ENCODE assay signal across 32 cellular contexts in genomic region chr7:26477381-26477780, GRCh38.
"Had no signal": no experiment of that assay in that cellular context is flagged by ENCODE, and none has a peak within 500 bp of the region (broad histone marks: within the 10 kb centered on the region; RNA-seq: fewer than 3 reads in every experiment).

No MANE protein-coding gene starts in this region.

- H3K36me3 ChIP-seq: ascending aorta, brain microvascular endothelial cell, gastrocnemius medialis, heart left ventricle had no signal

- H3K27me3 Mint-ChIP-seq: dendritic cell treated with granulocyte-macrophage colony-stimulating factor and Interleukin-4, amounts not matched to agents 40 ng/mL and 50 ng/mL, for 4 days had no signal

- H3K4me3 ChIP-seq: ascending aorta, coronary artery, dorsolateral prefrontal cortex, gastrocnemius medialis, heart left ventricle had no signal

- DNase-seq: activated CD4-positive, alpha-beta memory T cell treated with anti-CD3 and anti-CD28 coated beads, Interleukin-2, amount 10 ng/mL, durations not matched to agents 7 days and 5 days; activated CD4-positive, alpha-beta T cell treated with anti-CD3 and anti-CD28 coated beads for 1 hour; activated CD4-positive, alpha-beta T cell treated with anti-CD3 and anti-CD28 coated beads for 4 hours; activated CD4-positive, alpha-beta T cell treated with anti-CD3 and anti-CD28 coated beads, Interleukin-2, amount 10 ng/mL, durations not matched to agents 7 days and 5 days; activated CD4-positive, alpha-beta T cell treated with anti-CD3 and anti-CD28 coated beads, Interleukin-2, amount 50 U/mL, for 4 hours; activated CD8-positive, alpha-beta memory T cell treated with anti-CD3 and anti-CD28 coated beads, Interleukin-2, amount 50 U/mL, for 48 hours; activated gamma-delta T cell; activated naive CD4-positive, alpha-beta T cell; activated naive CD4-positive, alpha-beta T cell treated with anti-CD3 and anti-CD28 coated beads, Interleukin-2, amount 10 ng/mL, durations not matched to agents 7 days and 5 days; activated naive CD8-positive, alpha-beta T cell treated with anti-CD3 and anti-CD28 coated beads, Interleukin-2, amount 10 ng/mL, durations not matched to agents 7 days and 5 days; activated T-cell treated with anti-CD3 and anti-CD28 coated beads for 4 hours; activated T-cell treated with anti-CD3 and anti-CD28 coated beads, Interleukin-2, amount 50 U/mL, for 24 hours; activated T-cell treated with anti-CD3 and anti-CD28 coated beads, Interleukin-2, amount 50 U/mL, for 72 hours; brain microvascular endothelial cell; dorsolateral prefrontal cortex; effector memory CD4-positive, alpha-beta T cell; endodermal cell; foreskin keratinocyte; gastrocnemius medialis; glutamatergic neuron; heart left ventricle; T-helper 1 cell; T-helper 17 cell; T1000 had no signal

- H3K9me3 Mint-ChIP-seq: activated CD4-positive, alpha-beta memory T cell treated with anti-CD3 and anti-CD28 coated beads, Interleukin-2, amount 10 ng/mL, durations not matched to agents 7 days and 5 days; activated CD4-positive, alpha-beta T cell treated with anti-CD3 and anti-CD28 coated beads, Interleukin-2, amount 10 ng/mL, durations not matched to agents 7 days and 5 days; activated naive CD4-positive, alpha-beta T cell treated with anti-CD3 and anti-CD28 coated beads, Interleukin-2, amount 10 ng/mL, durations not matched to agents 7 days and 5 days; activated naive CD4-positive, alpha-beta T cell treated with anti-CD3 and anti-CD28 coated beads, Interleukin-2, amount 50 U/mL, for 72 hours; activated naive CD8-positive, alpha-beta T cell treated with anti-CD3 and anti-CD28 coated beads, Interleukin-2, amount 10 ng/mL, durations not matched to agents 7 days and 5 days; activated T-cell treated with anti-CD3 and anti-CD28 coated beads, Interleukin-2, amount 50 U/mL, for 24 hours; activated T-cell treated with anti-CD3 and anti-CD28 coated beads, Interleukin-2, amount 50 U/mL, for 72 hours; central memory CD8-positive, alpha-beta T cell; dendritic cell treated with granulocyte-macrophage colony-stimulating factor and Interleukin-4, amounts not matched to agents 40 ng/mL and 50 ng/mL, for 4 days; endodermal cell; T-helper 2 cell treated with Interferon-gamma antibody and Interleukin-4, amounts not matched to agents 5 μg/mL and 100 μg/mL, for 36 hours; WTC11 had no signal

- H3K27me3 ChIP-seq: ascending aorta, brain microvascular endothelial cell, gastrocnemius medialis had no signal

- H3K36me3 Mint-ChIP-seq: activated naive CD4-positive, alpha-beta T cell treated with anti-CD3 and anti-CD28 coated beads, Interleukin-2, amount 10 ng/mL, durations not matched to agents 7 days and 5 days; activated naive CD4-positive, alpha-beta T cell treated with anti-CD3 and anti-CD28 coated beads, Interleukin-2, amount 50 U/mL, for 72 hours; activated naive CD8-positive, alpha-beta T cell treated with anti-CD3 and anti-CD28 coated beads, Interleukin-2, amount 10 ng/mL, durations not matched to agents 7 days and 5 days; WTC11 had no signal

- H3K27ac ChIP-seq: ascending aorta, brain microvascular endothelial cell, coronary artery, foreskin keratinocyte, gastrocnemius medialis, heart left ventricle, VCaP had no signal

- H3K4me1 ChIP-seq: ascending aorta, foreskin keratinocyte, gastrocnemius medialis, heart left ventricle had no signal

- H3K9me3 ChIP-seq: ascending aorta, gastrocnemius medialis, heart left ventricle had no signal

- H3K4me1 Mint-ChIP-seq: activated CD4-positive, alpha-beta memory T cell treated with anti-CD3 and anti-CD28 coated beads, Interleukin-2, amount 10 ng/mL, durations not matched to agents 7 days and 5 days; activated CD4-positive, alpha-beta T cell treated with anti-CD3 and anti-CD28 coated beads, Interleukin-2, amount 10 ng/mL, durations not matched to agents 7 days and 5 days; activated naive CD4-positive, alpha-beta T cell treated with anti-CD3 and anti-CD28 coated beads, Interleukin-2, amount 10 ng/mL, durations not matched to agents 7 days and 5 days; activated naive CD8-positive, alpha-beta T cell treated with anti-CD3 and anti-CD28 coated beads, Interleukin-2, amount 10 ng/mL, durations not matched to agents 7 days and 5 days; central memory CD8-positive, alpha-beta T cell; endodermal cell had no signal

- H3K27ac Mint-ChIP-seq: activated CD4-positive, alpha-beta memory T cell treated with anti-CD3 and anti-CD28 coated beads, Interleukin-2, amount 10 ng/mL, durations not matched to agents 7 days and 5 days; activated CD4-positive, alpha-beta T cell treated with anti-CD3 and anti-CD28 coated beads, Interleukin-2, amount 10 ng/mL, durations not matched to agents 7 days and 5 days; activated naive CD4-positive, alpha-beta T cell treated with anti-CD3 and anti-CD28 coated beads, Interleukin-2, amount 10 ng/mL, durations not matched to agents 7 days and 5 days; activated naive CD4-positive, alpha-beta T cell treated with anti-CD3 and anti-CD28 coated beads, Interleukin-2, amount 50 U/mL, for 72 hours; activated naive CD8-positive, alpha-beta T cell treated with anti-CD3 and anti-CD28 coated beads, Interleukin-2, amount 10 ng/mL, durations not matched to agents 7 days and 5 days; activated T-cell treated with anti-CD3 and anti-CD28 coated beads, Interleukin-2, amount 50 U/mL, for 24 hours; activated T-cell treated with anti-CD3 and anti-CD28 coated beads, Interleukin-2, amount 50 U/mL, for 72 hours; dendritic cell treated with granulocyte-macrophage colony-stimulating factor and Interleukin-4, amounts not matched to agents 40 ng/mL and 50 ng/mL, for 4 days; endodermal cell; T-helper 17 cell; T-helper 2 cell treated with Interferon-gamma antibody and Interleukin-4, amounts not matched to agents 5 μg/mL and 100 μg/mL, for 36 hours; WTC11 had no signal

- H3K4me3 Mint-ChIP-seq: activated CD4-positive, alpha-beta memory T cell treated with anti-CD3 and anti-CD28 coated beads, Interleukin-2, amount 10 ng/mL, durations not matched to agents 7 days and 5 days; activated CD4-positive, alpha-beta T cell treated with anti-CD3 and anti-CD28 coated beads, Interleukin-2, amount 10 ng/mL, durations not matched to agents 7 days and 5 days; activated naive CD4-positive, alpha-beta T cell treated with anti-CD3 and anti-CD28 coated beads, Interleukin-2, amount 10 ng/mL, durations not matched to agents 7 days and 5 days; activated naive CD8-positive, alpha-beta T cell treated with anti-CD3 and anti-CD28 coated beads, Interleukin-2, amount 10 ng/mL, durations not matched to agents 7 days and 5 days; activated T-cell treated with anti-CD3 and anti-CD28 coated beads, Interleukin-2, amount 50 U/mL, for 24 hours; activated T-cell treated with anti-CD3 and anti-CD28 coated beads, Interleukin-2, amount 50 U/mL, for 72 hours; central memory CD8-positive, alpha-beta T cell; dendritic cell treated with granulocyte-macrophage colony-stimulating factor and Interleukin-4, amounts not matched to agents 40 ng/mL and 50 ng/mL, for 4 days; endodermal cell; T-helper 17 cell; T-helper 2 cell treated with Interferon-gamma antibody and Interleukin-4, amounts not matched to agents 5 μg/mL and 100 μg/mL, for 36 hours; WTC11 had no signal
